Comparison of ENCODE assay signal across 19 cellular contexts in genomic region chr1:26028490-26028980, GRCh38. TPM values are rescaled to one million over a fixed set of nuclear protein-coding genes. Genes with fewer than 3 reads are reported as not detected.
DNase-seq lines count a peak whose midpoint lies in the region; ATAC-seq, FAIRE-seq and TF ChIP-seq lines count a peak whose summit lies in the region.
"Had no signal": no experiment of that assay in that cellular context is flagged by ENCODE, and none has a peak within 500 bp of the region (broad histone marks: within the 10 kb centered on the region; RNA-seq: fewer than 3 reads in every experiment).

No MANE protein-coding gene starts in this region.

- H4K20me1 ChIP-seq in HepG2 (ENCODE audit: insufficient read depth, low read length) = no peaks in the 10 kb centered on the region

- H3K27ac ChIP-seq in HepG2 (ENCODE audit: extremely low read length, insufficient read depth, low read length) (no peak overlapping the region), right lobe of liver (no peak overlapping the region)

- in situ Hi-C loops in HepG2 (cut with HindIII; ENCODE audit: extremely low pct_ligation_motif_present, low pct_unique_long_range_greater_than_20kb) = no loop called here

- no peak for TF ChIP-seq EP300 in HepG2 (IDR thresholded peaks at IDR 0.05; ENCODE audit: low read depth in 2 of 2, low read length in 2 of 2)
- peak; percentile 55; the same call in 1 of the 2 replicates for TF ChIP-seq EP300 in HepG2 (CRISPR knock-in tag; IDR thresholded peaks at IDR 0.05; ENCODE audit: borderline replicate concordance)

- intact Hi-C loops in HepG2 (cut with micrococcal nuclease; ENCODE audit: unreplicated experiment) (no loop called here), right lobe of liver (cut with DNase I) (no loop called here)

- peak overlapping the region; percentile 73 for H3K4me2 ChIP-seq in HepG2 (ENCODE audit: low read depth, low read length)

- CTCF ChIA-PET in HepG2 (lab: Yijun Ruan, JAX; ENCODE audit: low intra/inter-chr PET ratio, low total read pairs) = no interaction called here

- peak; percentile 68 for ATAC-seq in HepG2
- no peak for ATAC-seq in right lobe of liver
- ATAC-seq in HG03354 (IDR thresholded peaks at IDR 0.05; ENCODE audit: poor library complexity, severe bottlenecking, unreplicated experiment) = no peak
- ATAC-seq in GM21786 (IDR thresholded peaks at IDR 0.05; ENCODE audit: unreplicated experiment) = no peak
- ATAC-seq: CD8-positive, alpha-beta T cell; HCT116 had no signal

- WGBS in HepG2 (ENCODE audit: low lambda C conversion rate) = 17% methylated on average over 4 of the region's 8 CpGs
- 90% methylated on average over 2 of the region's 8 CpGs for WGBS in right lobe of liver (ENCODE audit: insufficient coverage, low coverage, low lambda C conversion rate, missing lambda C conversion rate)

- H3K9me3 Mint-ChIP-seq in neural crest cell = no peaks in the 10 kb centered on the region
- H3K9me3 Mint-ChIP-seq: CD8-positive, alpha-beta T cell had no signal

- H3K4me3 Mint-ChIP-seq in neural crest cell = peak overlapping the region; percentile 50
- H3K4me3 Mint-ChIP-seq: CD8-positive, alpha-beta T cell had no signal

- H3K9me3 ChIP-seq in HepG2 (ENCODE audit: low read length) = no peaks in the 10 kb centered on the region
- H3K9me3 ChIP-seq in right lobe of liver = no peaks in the 10 kb centered on the region

- POLR2A ChIA-PET in HepG2 (lab: Yijun Ruan, JAX) = no interaction called here

- no peaks in the 10 kb centered on the region for H3K36me3 Mint-ChIP-seq in neural crest cell (ENCODE audit: low read depth)
- H3K36me3 Mint-ChIP-seq: CD8-positive, alpha-beta T cell had no signal

- BruUV-seq in HepG2 (replicated peaks; lab: Mats Ljungman, UMichigan) = no TSS peak

- TF ChIP-seq POLR2A in HepG2 (IDR thresholded peaks at IDR 0.05; ENCODE audit: insufficient read depth in 1 of 2, low read depth in 2 of 2, low read length in 2 of 2) = no peak
- no peak for TF ChIP-seq POLR2A in right lobe of liver (IDR thresholded peaks at IDR 0.05)

- H3K4me1 Mint-ChIP-seq in neural crest cell = peaks cover 71% of the 10 kb centered on the region

- TF ChIP-seq CTCF in HepG2 (CRISPR knock-in tag; IDR thresholded peaks at IDR 0.05) (no peak), right lobe of liver (IDR thresholded peaks at IDR 0.05) (no peak), neural crest cell (conservative IDR thresholded peaks at IDR 0.05) (no peak)

- H3K9ac ChIP-seq in HepG2 (ENCODE audit: insufficient read depth, low read depth, low read length) = 0 out of 2 replicates have a peak overlapping the region, but pooled peaks have one; percentile 43

- H3K27me3 ChIP-seq in HepG2 (ENCODE audit: control insufficient read depth in 1 of 2, insufficient read depth in 2 of 2, low read length in 2 of 2) (peaks cover 0 to 17% of the 10 kb centered on the region in 2 experiments; a peak in 4 of 5 replicates), right lobe of liver (no peaks in the 10 kb centered on the region)

- no peak for FAIRE-seq in HepG2 (lab: Jason Lieb, UNC)
- no peak for FAIRE-seq in urothelium cell line (lab: Jason Lieb, UNC)
- FAIRE-seq: D721Med, RCC 7860 had no signal

- H3K79me2 ChIP-seq in HepG2 (ENCODE audit: insufficient read depth, low read length) = no peaks in the 10 kb centered on the region

- H3K36me3 ChIP-seq in HepG2 (replicated peaks in 1 of 2; ENCODE audit: control insufficient read depth in 1 of 2, insufficient read depth in 2 of 2, low read length in 2 of 2) (no peaks in the 10 kb centered on the region), right lobe of liver (no peaks in the 10 kb centered on the region)

- peak overlapping the region in 1 of 3 experiments; percentile 48; a peak in 2 of 6 replicates for H3K4me3 ChIP-seq in HepG2 (replicated peaks in 1 of 3; ENCODE audit: insufficient read depth in 1 of 3, low read depth in 2 of 3, low read length in 3 of 3)
- no peak overlapping the region for H3K4me3 ChIP-seq in right lobe of liver

- H3K4me1 ChIP-seq in HepG2 (ENCODE audit: insufficient read depth, low read length) = peaks cover 62% of the 10 kb centered on the region
- no peaks in the 10 kb centered on the region for H3K4me1 ChIP-seq in right lobe of liver

- peak; percentile 65 for DNase-seq in HepG2 (ENCODE audit: low spot score)
- no peak for DNase-seq in right lobe of liver
- DNase-seq in cerebellar cortex (ENCODE audit: low spot score) = peak; percentile 27
- peak; percentile 43 for DNase-seq in neural crest cell (ENCODE audit: low read depth, low spot score)
- no peak for DNase-seq in urothelium cell line (ENCODE audit: low spot score)
- DNase-seq in stimulated activated CD4-positive, alpha-beta T cell treated with anti-CD3 and anti-CD28 coated beads, Interleukin-4, amount 100 ng/mL, for 4 hours = no peak
- DNase-seq: CD8-positive, alpha-beta T cell; DMS79; KG1; NCI-H1092 treated with DMSO at 0.1 percent for 48 hours; NCI-H524 had no signal

- H3K27me3 Mint-ChIP-seq in neural crest cell (ENCODE audit: low read depth) = no peaks in the 10 kb centered on the region

- no peak overlapping the region for H2AFZ ChIP-seq in HepG2 (ENCODE audit: low read length)

- no peak for TF ChIP-seq RAD21 in HepG2 (CRISPR knock-in tag; IDR thresholded peaks at IDR 0.05)

- no peak overlapping the region for H3K27ac Mint-ChIP-seq in neural crest cell (ENCODE audit: unreplicated experiment)
- H3K27ac Mint-ChIP-seq: CD8-positive, alpha-beta T cell had no signal

RNA-seq across cellular contexts. Expression of gene EXTL1, which starts 7.0 kb away (rescaled TPM):
- total RNA-seq in HepG2 (2016; rRNA removed; fragmentation: Illumina TruSeq; extraction: Trizol) (0.28 and 0.35 TPM in 2 replicates), right lobe of liver (under 1 TPM in 2 of 6 experiments, not detected in 4; 0.06 to 0.19 TPM), neural crest cell (7.6 and 8.1 TPM in 2 replicates)
- 0.09 and 0.20 TPM in 2 replicates for total RNA-seq in HepG2 (2016; cell fraction: cytosol; rRNA removed; fragmentation: Illumina TruSeq; extraction: Trizol; ENCODE audit: low read depth)
- total RNA-seq in HepG2 (2016; cell fraction: insoluble cytoplasmic fraction; rRNA removed; fragmentation: Illumina TruSeq; extraction: Trizol) = 0.19 and 0.52 TPM in 2 replicates
- 0.19 and 0.48 TPM in 2 replicates for total RNA-seq in HepG2 (2016; cell fraction: membrane; rRNA removed; fragmentation: Illumina TruSeq; extraction: Trizol)
- total RNA-seq in HepG2 (2016; cell fraction: nucleus; rRNA removed; fragmentation: Illumina TruSeq; extraction: Trizol) = 0.69 and 0.78 TPM in 2 replicates
- polyA plus RNA-seq in HepG2 (2011; rRNA removed) = 1.0 and 1.5 TPM in 2 replicates
- 0.60 and 0.75 TPM in 2 replicates for polyA plus RNA-seq in HepG2 (2011; cell fraction: cytosol; rRNA removed)
- 4.9 and 5.4 TPM in 2 replicates for polyA plus RNA-seq in HepG2 (2011; cell fraction: nucleus; rRNA removed)
- polyA plus RNA-seq in HepG2 (2012) = 0.87 and 1.2 TPM in 2 replicates
- polyA plus RNA-seq in HepG2 (2016; cell fraction: cytosol; fragmentation: Illumina TruSeq; extraction: Trizol; ENCODE audit: low read depth) = 0.07 and 0.11 TPM in 2 replicates
- polyA plus RNA-seq in HepG2 (2016; cell fraction: insoluble cytoplasmic fraction; fragmentation: Illumina TruSeq; extraction: Trizol; ENCODE audit: low read depth) = 0.26 and 0.27 TPM in 2 replicates
- 0.18 and 0.20 TPM in 2 replicates for polyA plus RNA-seq in HepG2 (2016; cell fraction: membrane; fragmentation: Illumina TruSeq; extraction: Trizol; ENCODE audit: low read depth)
- 0.52 and 0.65 TPM in 2 replicates for polyA plus RNA-seq in HepG2 (2016; cell fraction: nucleus; fragmentation: Illumina TruSeq; extraction: Trizol; ENCODE audit: insufficient read depth, low read depth)
- 0.12 and 2.8 TPM in 2 replicates for polyA minus RNA-seq in HepG2 (2011; rRNA and poly(A)+ RNA removed; ENCODE audit: low replicate concordance)
- 0.20 and 0.53 TPM in 2 replicates for polyA minus RNA-seq in HepG2 (2011; cell fraction: cytosol; rRNA and poly(A)+ RNA removed)
- 4.1 and 5.9 TPM in 2 replicates for polyA minus RNA-seq in HepG2 (2011; cell fraction: nucleus; rRNA and poly(A)+ RNA removed)
- total RNA-seq: A172, MCF 10A had no signal

RNA-seq across cellular contexts. Expression of gene SLC30A2, which starts 17.4 kb away (rescaled TPM):
- not detected in 2 replicates for total RNA-seq in HepG2 (2016; rRNA removed; fragmentation: Illumina TruSeq; extraction: Trizol)
- total RNA-seq in HepG2 (2016; cell fraction: cytosol; rRNA removed; fragmentation: Illumina TruSeq; extraction: Trizol; ENCODE audit: low read depth) = not detected in 2 replicates
- 0.04 TPM in 1 of 2 replicates, not detected in the other for total RNA-seq in HepG2 (2016; cell fraction: insoluble cytoplasmic fraction; rRNA removed; fragmentation: Illumina TruSeq; extraction: Trizol)
- not detected in 2 replicates for total RNA-seq in HepG2 (2016; cell fraction: membrane; rRNA removed; fragmentation: Illumina TruSeq; extraction: Trizol)
- total RNA-seq in HepG2 (2016; cell fraction: nucleus; rRNA removed; fragmentation: Illumina TruSeq; extraction: Trizol) = not detected in 2 replicates
- polyA plus RNA-seq in HepG2 (2011; rRNA removed) = not detected in 2 replicates
- polyA plus RNA-seq in HepG2 (2011; cell fraction: cytosol; rRNA removed) = not detected in 2 replicates
- not detected in 2 replicates for polyA plus RNA-seq in HepG2 (2011; cell fraction: nucleus; rRNA removed)
- not detected in 2 replicates for polyA plus RNA-seq in HepG2 (2012)
- not detected in 2 replicates for polyA plus RNA-seq in HepG2 (2016; cell fraction: cytosol; fragmentation: Illumina TruSeq; extraction: Trizol; ENCODE audit: low read depth)
- not detected in 2 replicates for polyA plus RNA-seq in HepG2 (2016; cell fraction: insoluble cytoplasmic fraction; fragmentation: Illumina TruSeq; extraction: Trizol; ENCODE audit: low read depth)
- not detected in 2 replicates for polyA plus RNA-seq in HepG2 (2016; cell fraction: membrane; fragmentation: Illumina TruSeq; extraction: Trizol; ENCODE audit: low read depth)
- polyA plus RNA-seq in HepG2 (2016; cell fraction: nucleus; fragmentation: Illumina TruSeq; extraction: Trizol; ENCODE audit: insufficient read depth, low read depth) = not detected in 2 replicates
- 0.05 and 0.32 TPM in 2 replicates for polyA minus RNA-seq in HepG2 (2011; rRNA and poly(A)+ RNA removed; ENCODE audit: low replicate concordance)
- not detected in 2 replicates for polyA minus RNA-seq in HepG2 (2011; cell fraction: cytosol; rRNA and poly(A)+ RNA removed)
- not detected in 2 replicates for polyA minus RNA-seq in HepG2 (2011; cell fraction: nucleus; rRNA and poly(A)+ RNA removed)
- total RNA-seq in right lobe of liver = under 1 TPM in 5 of 6 experiments, not detected in 1; 0.07 to 0.31 (median 0.22) TPM
- not detected in 2 replicates for total RNA-seq in neural crest cell
- total RNA-seq: A172; CD8-positive, alpha-beta T cell; MCF 10A had no signal
- polyA plus RNA-seq: BJ had no signal

RNA-seq across cellular contexts. Expression of gene PAFAH2, which starts 30.7 kb away (rescaled TPM):
- total RNA-seq in HepG2 (2016; rRNA removed; fragmentation: Illumina TruSeq; extraction: Trizol) = 6.9 and 9.2 TPM in 2 replicates
- total RNA-seq in HepG2 (2016; cell fraction: cytosol; rRNA removed; fragmentation: Illumina TruSeq; extraction: Trizol; ENCODE audit: low read depth) = 0.51 and 1.6 TPM in 2 replicates
- 6.5 and 8.8 TPM in 2 replicates for total RNA-seq in HepG2 (2016; cell fraction: insoluble cytoplasmic fraction; rRNA removed; fragmentation: Illumina TruSeq; extraction: Trizol)
- total RNA-seq in HepG2 (2016; cell fraction: membrane; rRNA removed; fragmentation: Illumina TruSeq; extraction: Trizol) = 2.7 TPM in 2 replicates
- total RNA-seq in HepG2 (2016; cell fraction: nucleus; rRNA removed; fragmentation: Illumina TruSeq; extraction: Trizol) = 5.0 and 6.9 TPM in 2 replicates
- 9.3 and 9.4 TPM in 2 replicates for polyA plus RNA-seq in HepG2 (2011; rRNA removed)
- 9.1 TPM in 2 replicates for polyA plus RNA-seq in HepG2 (2011; cell fraction: cytosol; rRNA removed)
- polyA plus RNA-seq in HepG2 (2011; cell fraction: nucleus; rRNA removed) = 5.1 and 5.6 TPM in 2 replicates
- 4.1 and 5.1 TPM in 2 replicates for polyA plus RNA-seq in HepG2 (2012)
- 0.44 and 0.49 TPM in 2 replicates for polyA plus RNA-seq in HepG2 (2016; cell fraction: cytosol; fragmentation: Illumina TruSeq; extraction: Trizol; ENCODE audit: low read depth)
- 7.4 TPM in 2 replicates for polyA plus RNA-seq in HepG2 (2016; cell fraction: insoluble cytoplasmic fraction; fragmentation: Illumina TruSeq; extraction: Trizol; ENCODE audit: low read depth)
- polyA plus RNA-seq in HepG2 (2016; cell fraction: membrane; fragmentation: Illumina TruSeq; extraction: Trizol; ENCODE audit: low read depth) = 1.3 and 1.4 TPM in 2 replicates
- polyA plus RNA-seq in HepG2 (2016; cell fraction: nucleus; fragmentation: Illumina TruSeq; extraction: Trizol; ENCODE audit: insufficient read depth, low read depth) = 9.9 and 13.1 TPM in 2 replicates
- polyA minus RNA-seq in HepG2 (2011; rRNA and poly(A)+ RNA removed; ENCODE audit: low replicate concordance) = 8.3 and 14.5 TPM in 2 replicates
- 3.8 and 5.6 TPM in 2 replicates for polyA minus RNA-seq in HepG2 (2011; cell fraction: cytosol; rRNA and poly(A)+ RNA removed)
- 7.3 and 13.0 TPM in 2 replicates for polyA minus RNA-seq in HepG2 (2011; cell fraction: nucleus; rRNA and poly(A)+ RNA removed)
- total RNA-seq in right lobe of liver = 10 to 100 TPM; 13.2 to 25.2 (median 18.6) TPM
- 10.6 and 10.7 TPM in 2 replicates for total RNA-seq in neural crest cell

RNA-seq across cellular contexts. Expression of gene TRIM63, which starts 38.9 kb away (rescaled TPM):
- not detected in 2 replicates for total RNA-seq in HepG2 (2016; rRNA removed; fragmentation: Illumina TruSeq; extraction: Trizol)
- not detected in 2 replicates for total RNA-seq in HepG2 (2016; cell fraction: cytosol; rRNA removed; fragmentation: Illumina TruSeq; extraction: Trizol; ENCODE audit: low read depth)
- not detected in 2 replicates for total RNA-seq in HepG2 (2016; cell fraction: insoluble cytoplasmic fraction; rRNA removed; fragmentation: Illumina TruSeq; extraction: Trizol)
- not detected in 2 replicates for total RNA-seq in HepG2 (2016; cell fraction: membrane; rRNA removed; fragmentation: Illumina TruSeq; extraction: Trizol)
- total RNA-seq in HepG2 (2016; cell fraction: nucleus; rRNA removed; fragmentation: Illumina TruSeq; extraction: Trizol) = not detected in 2 replicates
- not detected in 2 replicates for polyA plus RNA-seq in HepG2 (2011; rRNA removed)
- not detected in 2 replicates for polyA plus RNA-seq in HepG2 (2011; cell fraction: cytosol; rRNA removed)
- not detected in 2 replicates for polyA plus RNA-seq in HepG2 (2011; cell fraction: nucleus; rRNA removed)
- polyA plus RNA-seq in HepG2 (2012) = not detected in 2 replicates
- not detected in 2 replicates for polyA plus RNA-seq in HepG2 (2016; cell fraction: cytosol; fragmentation: Illumina TruSeq; extraction: Trizol; ENCODE audit: low read depth)
- polyA plus RNA-seq in HepG2 (2016; cell fraction: insoluble cytoplasmic fraction; fragmentation: Illumina TruSeq; extraction: Trizol; ENCODE audit: low read depth) = not detected in 2 replicates
- polyA plus RNA-seq in HepG2 (2016; cell fraction: membrane; fragmentation: Illumina TruSeq; extraction: Trizol; ENCODE audit: low read depth) = not detected in 2 replicates
- not detected in 2 replicates for polyA plus RNA-seq in HepG2 (2016; cell fraction: nucleus; fragmentation: Illumina TruSeq; extraction: Trizol; ENCODE audit: insufficient read depth, low read depth)
- polyA minus RNA-seq in HepG2 (2011; rRNA and poly(A)+ RNA removed; ENCODE audit: low replicate concordance) = not detected in 2 replicates
- polyA minus RNA-seq in HepG2 (2011; cell fraction: cytosol; rRNA and poly(A)+ RNA removed) = not detected in 2 replicates
- not detected in 2 replicates for polyA minus RNA-seq in HepG2 (2011; cell fraction: nucleus; rRNA and poly(A)+ RNA removed)
- 1 to 10 TPM in 1 of 6 experiments, under 1 TPM in 2, not detected in 3; 0.18 to 3.5 (median 0.49) TPM for total RNA-seq in right lobe of liver
- not detected in 2 replicates for total RNA-seq in neural crest cell
- total RNA-seq: A172; CD8-positive, alpha-beta T cell; MCF 10A had no signal
- polyA plus RNA-seq: BJ had no signal

Comparison
In these comparisons a context has a peak if more than half of its experiments do, and no peak if none do; other contexts are left out.
1. DNase-seq: peak in HepG2 (single experiment), cerebellar cortex (single experiment) and neural crest cell (single experiment); none in right lobe of liver (0 of 3), urothelium cell line (single experiment) and stimulated activated CD4-positive, alpha-beta T cell treated with anti-CD3 and anti-CD28 coated beads, Interleukin-4, amount 100 ng/mL, for 4 hours (0 of 2).